11 cellular contexts compared by ENCODE assay signal in the genomic region with DNA sequence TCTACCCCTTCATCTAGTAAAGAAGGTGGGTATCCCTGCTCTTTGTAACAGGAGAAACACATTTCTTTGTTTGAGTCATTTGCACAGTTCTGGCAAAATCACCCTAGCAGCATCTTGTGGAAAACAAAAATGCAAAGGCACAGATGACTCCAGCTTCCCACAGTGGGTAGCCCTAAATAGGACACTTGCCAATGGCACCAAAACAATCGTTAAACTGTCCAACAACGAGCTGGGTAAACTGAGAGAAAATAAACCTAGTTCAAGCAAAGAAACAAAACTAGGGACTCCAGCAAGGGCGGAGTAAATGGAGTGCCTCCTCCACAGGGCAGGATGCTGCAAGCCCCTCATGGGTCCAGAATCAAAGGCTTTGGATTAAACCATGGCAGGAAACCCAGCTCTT.
"Had no signal": no experiment of that assay in that cellular context is flagged by ENCODE, and none has a peak within 500 bp of the region (broad histone marks: within the 10 kb centered on the region; RNA-seq: fewer than 3 reads in every experiment).

No MANE protein-coding gene starts in this region.

- H3K36me3 ChIP-seq: heart left ventricle, left ventricle myocardium inferior, ovary, right atrium auricular region had no signal

- ATAC-seq: esophagus mucosa, heart left ventricle had no signal

- H3K4me3 ChIP-seq: heart left ventricle, left ventricle myocardium inferior, ovary, right atrium auricular region, SK-N-MC had no signal

- DNase-seq: activated CD4-positive, alpha-beta T cell treated with anti-CD3 and anti-CD28 coated beads for 48 hours; activated naive CD4-positive, alpha-beta T cell; dermis blood vessel endothelial cell; heart left ventricle; islet precursor cell; left ventricle myocardium inferior; ovary; trophoblast cell had no signal

- H3K4me1 ChIP-seq: right atrium auricular region had no signal

- H3K9me3 ChIP-seq: ovary, right atrium auricular region had no signal

- H3K27ac ChIP-seq: heart left ventricle, left ventricle myocardium inferior, ovary, right atrium auricular region, SK-N-MC had no signal

- H3K27me3 ChIP-seq: ovary, right atrium auricular region had no signal
